18 cellular contexts compared by ENCODE assay signal in the genomic region with DNA sequence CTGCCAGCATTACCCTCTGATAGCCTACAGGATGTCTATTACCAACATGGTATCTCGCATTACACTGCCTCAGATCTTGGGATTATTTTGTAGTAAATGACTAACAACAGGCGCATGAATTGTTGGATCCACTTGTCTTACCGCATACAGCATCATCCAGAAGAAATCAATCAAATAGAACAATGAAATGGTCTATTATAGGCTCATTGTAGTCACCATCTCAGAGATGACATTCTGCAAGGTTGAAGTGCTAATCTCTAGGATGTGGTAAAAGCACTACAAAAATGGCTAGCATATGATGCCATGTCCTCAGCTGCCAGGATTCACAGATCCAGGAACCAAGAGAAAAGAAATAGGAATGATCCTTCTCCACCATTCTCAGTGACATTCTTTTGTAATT. TPM values are rescaled to one million over a fixed set of nuclear protein-coding genes. Genes with fewer than 3 reads are reported as not detected.
DNase-seq lines count a peak whose midpoint lies in the region; ATAC-seq, FAIRE-seq and TF ChIP-seq lines count a peak whose summit lies in the region.
"Had no signal": no experiment of that assay in that cellular context is flagged by ENCODE, and none has a peak within 500 bp of the region (broad histone marks: within the 10 kb centered on the region; RNA-seq: fewer than 3 reads in every experiment).

No MANE protein-coding gene starts in this region.

- H3K27ac ChIP-seq in BLaER1 treated with 17β-estradiol and CSF1 and Interleukin-3, amounts not matched to agents 10 nM and 100 nM, result peak overlapping the region in 9 of 11 experiments; percentile 69 to 87 (median 82); a peak in 18 of 22 replicates
- H3K27ac ChIP-seq: upper lobe of right lung had no signal

- peaks cover 20 to 26% (median 23%) of the 10 kb centered on the region in 10 experiments for H3K4me1 ChIP-seq in BLaER1 treated with 17β-estradiol and CSF1 and Interleukin-3, amounts not matched to agents 10 nM and 100 nM
- H3K4me1 ChIP-seq: HAP-1, upper lobe of right lung had no signal

- ATAC-seq in GM19372 (IDR thresholded peaks at IDR 0.05; ENCODE audit: low read depth, unreplicated experiment), result peak; percentile 16
- ATAC-seq in HG03025 (IDR thresholded peaks at IDR 0.05; ENCODE audit: low FRiP score, unreplicated experiment), result peak; percentile 4
- no peak for ATAC-seq in T-helper 17 cell
- no peak for ATAC-seq in HG03460 (IDR thresholded peaks at IDR 0.05; ENCODE audit: unreplicated experiment)
- ATAC-seq: left ventricle myocardium superior had no signal

- H3K27ac Mint-ChIP-seq in T-helper 17 cell (peak overlapping the region; percentile 67), chondrocyte (ENCODE audit: unreplicated experiment) (no peak overlapping the region)

- H3K9me3 Mint-ChIP-seq in chondrocyte (ENCODE audit: low read depth), result no peaks in the 10 kb centered on the region

- no peak for TF ChIP-seq CTCF in chondrocyte (IDR thresholded peaks at IDR 0.05)

- DNase-seq in T-helper 17 cell (no peak), SIG-M5 (lab: John Stamatoyannopoulos, UW) (no peak), GM19239 (ENCODE audit: insufficient read length, low spot score) (no peak), chondrocyte (ENCODE audit: low spot score) (no peak)
- DNase-seq: anterior cingulate cortex; left ventricle myocardium superior; NCI-H774; small intestine; stimulated activated naive CD4-positive, alpha-beta T cell treated with Interleukin-2 at 50 U/mL for 16 hours; upper lobe of right lung had no signal

- no peak for FAIRE-seq in GM19239 (lab: Jason Lieb, UNC)
- FAIRE-seq: frontal cortex, RCC 7860, small intestine had no signal

- H3K36me3 Mint-ChIP-seq in T-helper 17 cell (ENCODE audit: low read depth), result peaks cover 5% of the 10 kb centered on the region
- peaks cover 8% of the 10 kb centered on the region for H3K36me3 Mint-ChIP-seq in chondrocyte (ENCODE audit: low read depth)

- H3K27me3 Mint-ChIP-seq in T-helper 17 cell (peaks cover 5% of the 10 kb centered on the region), chondrocyte (ENCODE audit: low read depth) (no peaks in the 10 kb centered on the region)

- H4K20me1 ChIP-seq in BLaER1 treated with 17β-estradiol and CSF1 and Interleukin-3, amounts not matched to agents 10 nM and 100 nM, result no peaks in the 10 kb centered on the region

- 0 out of 20 replicates have a peak overlapping the region, but pooled peaks of 2 of the 10 experiments have one; percentile 6 to 22 for H3K4me3 ChIP-seq in BLaER1 treated with 17β-estradiol and CSF1 and Interleukin-3, amounts not matched to agents 10 nM and 100 nM
- H3K4me3 ChIP-seq: HAP-1, upper lobe of right lung had no signal

- no peaks in the 10 kb centered on the region for H3K4me1 Mint-ChIP-seq in T-helper 17 cell
- no peaks in the 10 kb centered on the region for H3K4me1 Mint-ChIP-seq in chondrocyte (ENCODE audit: low read depth)

- H3K9ac ChIP-seq in BLaER1 treated with 17β-estradiol and CSF1 and Interleukin-3, amounts not matched to agents 10 nM and 100 nM, result peak overlapping the region in 8 of 11 experiments; percentile 15 to 74 (median 50); a peak in 5 of 22 replicates
- H3K9ac ChIP-seq: parathyroid adenoma had no signal

- H3K9me3 ChIP-seq in BLaER1 treated with 17β-estradiol and CSF1 and Interleukin-3, amounts not matched to agents 10 nM and 100 nM (replicated peaks in 1 of 11), result no peaks in the 10 kb centered on the region
- no peaks in the 10 kb centered on the region for H3K9me3 ChIP-seq in T-helper 17 cell (ENCODE audit: control insufficient read depth, low read length, poor library complexity, severe bottlenecking)
- H3K9me3 ChIP-seq: HAP-1, upper lobe of right lung had no signal

- H3K36me3 ChIP-seq in BLaER1 treated with 17β-estradiol and CSF1 and Interleukin-3, amounts not matched to agents 10 nM and 100 nM, result peaks cover 0 to 35% (median 0%) of the 10 kb centered on the region in 11 experiments; a peak in 5 of 22 replicates
- H3K36me3 ChIP-seq: HAP-1 had no signal

- no peak overlapping the region for H3K4me3 Mint-ChIP-seq in T-helper 17 cell
- no peak overlapping the region for H3K4me3 Mint-ChIP-seq in chondrocyte (ENCODE audit: unreplicated experiment)

- H3K4me2 ChIP-seq in BLaER1 treated with 17β-estradiol and CSF1 and Interleukin-3, amounts not matched to agents 10 nM and 100 nM, result peak overlapping the region; percentile 60 to 89 (median 78)

- no peaks in the 10 kb centered on the region for H3K27me3 ChIP-seq in BLaER1 treated with 17β-estradiol and CSF1 and Interleukin-3, amounts not matched to agents 10 nM and 100 nM
- H3K27me3 ChIP-seq: upper lobe of right lung had no signal

RNA-seq across cellular contexts. Expression of gene WASHC3, which starts 52.0 kb away (rescaled TPM):
- total RNA-seq in T-helper 17 cell, result 10 to 100 TPM; 27.8 to 37.6 TPM
- total RNA-seq in chondrocyte, result 30.6 to 33.6 TPM (median 33.0 TPM) in 3 replicates

Comparison
In these comparisons a context has a peak if more than half of its experiments do, and no peak if none do; other contexts are left out.
1. ATAC-seq: peak in GM19372 (single experiment) and HG03025 (single experiment); none in T-helper 17 cell (single experiment) and HG03460 (single experiment).